8 cellular contexts compared by ENCODE assay signal in the genomic region with DNA sequence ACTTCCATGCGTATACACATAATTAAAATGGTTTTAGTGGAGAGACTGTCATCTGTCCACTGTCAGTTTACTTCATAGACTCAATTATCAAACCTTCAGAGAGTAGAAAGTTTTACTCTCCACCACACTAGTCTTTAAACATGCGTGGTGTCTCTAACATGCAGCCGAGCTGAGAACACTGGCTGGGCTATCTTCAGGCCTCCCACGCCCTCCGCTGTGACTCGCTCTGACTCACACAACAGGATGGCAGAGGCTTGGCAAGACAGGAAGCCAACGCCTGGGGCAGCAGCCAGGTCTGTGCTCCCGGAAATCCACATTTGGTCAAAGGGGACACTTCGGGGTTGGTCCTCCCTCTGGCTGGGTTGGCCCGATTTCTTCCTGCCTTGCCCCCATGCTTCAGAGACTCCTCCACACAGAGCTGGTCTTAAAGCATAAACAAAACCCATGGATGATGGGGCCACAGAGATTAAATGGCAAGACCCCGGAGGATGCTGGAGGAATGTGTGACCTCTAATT.
DNase-seq lines count a peak whose midpoint lies in the region; ATAC-seq lines count a peak whose summit lies in the region.

No MANE protein-coding gene starts in this region.

- ATAC-seq in HG02571 (IDR thresholded peaks at IDR 0.05; ENCODE audit: unreplicated experiment), result peak; percentile 57
- peak; percentile 61 for ATAC-seq in effector memory CD8-positive, alpha-beta T cell (replicated peaks)
- ATAC-seq in stimulated activated naive B cell treated with anti-CD40 and anti-IgM and Interleukin-4, amounts not matched to agents 10 μg/mL and 1 μg/mL and 100 μg/mL, for 72 hours (replicated peaks), result peak; percentile 71 to 73

- no peak overlapping the region for H3K4me3 ChIP-seq in mucosa of stomach (ENCODE audit: low read length)

- H3K36me3 ChIP-seq in mucosa of stomach (ENCODE audit: control insufficient read depth, insufficient read depth, low read length), result no peaks in the 10 kb centered on the region

- H3K9ac ChIP-seq in mucosa of stomach (ENCODE audit: low read length), result peak overlapping the region; percentile 53

- DNase-seq in GM04504 (ENCODE audit: low read depth) (peak; percentile 89), NCI-H446 treated with DMSO at 0.1 percent for 48 hours (lab: John Stamatoyannopoulos, UW) (peak; percentile 69), NCI-H1436 treated with DMSO at 0.1 percent for 48 hours (lab: John Stamatoyannopoulos, UW) (no peak)
- DNase-seq in activated CD8-positive, alpha-beta memory T cell treated with anti-CD3 and anti-CD28 coated beads for 1 hour (ENCODE audit: extremely low read depth in 1 of 2, low read depth in 1 of 2), result peak; percentile 63 to 65
- DNase-seq in effector memory CD8-positive, alpha-beta T cell, result peak; percentile 63 to 70 (median 69)
- DNase-seq in stimulated activated naive B cell treated with anti-CD40 and anti-IgM and Interleukin-4, amounts not matched to agents 10 μg/mL and 1 μg/mL and 100 μg/mL, for 72 hours, result peak; percentile 87

- peaks cover 45 to 46% of the 10 kb centered on the region in 2 donors for H3K4me1 Mint-ChIP-seq in effector memory CD8-positive, alpha-beta T cell (ENCODE audit: low read depth in 2 of 2)
- H3K4me1 Mint-ChIP-seq in stimulated activated naive B cell treated with anti-CD40 and anti-IgM and Interleukin-4, amounts not matched to agents 10 μg/mL and 1 μg/mL and 100 μg/mL, for 72 hours, result peaks cover 55 to 86% of the 10 kb centered on the region in 2 donors

- no peaks in the 10 kb centered on the region for H3K9me3 ChIP-seq in mucosa of stomach (ENCODE audit: control insufficient read depth, low read length)

- peaks cover 37% of the 10 kb centered on the region for H3K4me1 ChIP-seq in mucosa of stomach (ENCODE audit: control insufficient read depth, insufficient read depth, low read length)

- H3K9me3 Mint-ChIP-seq in effector memory CD8-positive, alpha-beta T cell, result no peaks in the 10 kb centered on the region
- H3K9me3 Mint-ChIP-seq in stimulated activated naive B cell treated with anti-CD40 and anti-IgM and Interleukin-4, amounts not matched to agents 10 μg/mL and 1 μg/mL and 100 μg/mL, for 72 hours, result peaks cover 0 to under 1% of the 10 kb centered on the region in 2 donors

- H3K4me3 Mint-ChIP-seq in effector memory CD8-positive, alpha-beta T cell, result peak overlapping the region; percentile 52 to 58
- peak overlapping the region; percentile 30 to 69 for H3K4me3 Mint-ChIP-seq in stimulated activated naive B cell treated with anti-CD40 and anti-IgM and Interleukin-4, amounts not matched to agents 10 μg/mL and 1 μg/mL and 100 μg/mL, for 72 hours

- H3K27ac Mint-ChIP-seq in effector memory CD8-positive, alpha-beta T cell, result peak overlapping the region; percentile 62 to 67
- H3K27ac Mint-ChIP-seq in stimulated activated naive B cell treated with anti-CD40 and anti-IgM and Interleukin-4, amounts not matched to agents 10 μg/mL and 1 μg/mL and 100 μg/mL, for 72 hours, result peak overlapping the region; percentile 97

- H3K27me3 Mint-ChIP-seq in effector memory CD8-positive, alpha-beta T cell, result peaks cover 31 to 37% of the 10 kb centered on the region in 2 donors
- H3K27me3 Mint-ChIP-seq in stimulated activated naive B cell treated with anti-CD40 and anti-IgM and Interleukin-4, amounts not matched to agents 10 μg/mL and 1 μg/mL and 100 μg/mL, for 72 hours, result no peaks in the 10 kb centered on the region

- H3K36me3 Mint-ChIP-seq in effector memory CD8-positive, alpha-beta T cell (ENCODE audit: insufficient read depth), result peaks cover 21% of the 10 kb centered on the region
- H3K36me3 Mint-ChIP-seq in stimulated activated naive B cell treated with anti-CD40 and anti-IgM and Interleukin-4, amounts not matched to agents 10 μg/mL and 1 μg/mL and 100 μg/mL, for 72 hours, result no peaks in the 10 kb centered on the region

- no peaks in the 10 kb centered on the region for H3K27me3 ChIP-seq in mucosa of stomach (ENCODE audit: control insufficient read depth, insufficient read depth, low read length)
